1 cellular context compared by ENCODE assay signal in genomic region chr20:53077373-53078205, GRCh38.
TF ChIP-seq lines count a peak whose summit lies in the region.

No MANE protein-coding gene starts in this region.

TF ChIP-seq in HepG2, 621 proteins besides CTCF, POLR2A, EP300 and RAD21 (continued from another document):
- TF ChIP-seq ARID3A (IDR thresholded peaks at IDR 0.05; ENCODE audit: low read depth, low read length) (peak; percentile 96), HNF4G (IDR thresholded peaks at IDR 0.05; ENCODE audit: borderline replicate concordance, low read depth, low read length) (peak; percentile 82), HNF4G (CRISPR knock-in tag; IDR thresholded peaks at IDR 0.05; ENCODE audit: borderline replicate concordance, low read depth) (no peak; the same call in 1 of the 2 replicates), DNMT3B (CRISPR knock-in tag; conservative IDR thresholded peaks at IDR 0.05) (peak; percentile 54; the same call in 1 of the 2 replicates), IRX3 (CRISPR knock-in tag; IDR thresholded peaks at IDR 0.05; ENCODE audit: borderline replicate concordance, low read depth) (no peak), TFAP4 (IDR thresholded peaks at IDR 0.05; ENCODE audit: borderline replicate concordance, low read depth) (peak; percentile 53; the same call in 1 of the 2 replicates), ZNF33A (CRISPR knock-in tag; IDR thresholded peaks at IDR 0.05; ENCODE audit: borderline replicate concordance) (0 out of 2 replicates have a peak, but pooled peaks have one; percentile 31), NFKBIZ (CRISPR knock-in tag; IDR thresholded peaks at IDR 0.05) (0 out of 2 replicates have a peak, but pooled peaks have one; percentile 81)
